22 cellular contexts compared by ENCODE assay signal in the genomic region with DNA sequence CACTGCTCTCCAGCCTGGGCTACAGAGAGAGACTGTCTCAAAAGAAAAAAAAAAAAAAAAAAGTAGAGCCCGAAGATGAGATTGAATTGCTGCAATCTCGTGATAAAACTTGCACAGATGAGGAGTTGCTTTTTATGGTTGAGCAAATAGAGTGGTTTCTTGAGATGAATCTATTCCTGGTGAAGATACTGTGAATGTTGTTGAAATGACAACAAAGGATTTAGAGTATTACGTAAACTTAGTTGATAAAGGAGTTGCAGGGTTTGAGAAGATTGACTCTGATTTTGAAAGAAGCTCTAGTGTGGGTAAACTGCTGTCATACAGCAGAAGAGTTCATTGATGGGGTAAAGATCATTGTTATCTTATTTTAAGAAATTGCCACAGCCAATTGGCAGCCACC. TPM values are rescaled to one million over a fixed set of nuclear protein-coding genes. Genes with fewer than 3 reads are reported as not detected.
DNase-seq lines count a peak whose midpoint lies in the region; ATAC-seq and TF ChIP-seq lines count a peak whose summit lies in the region.
"Had no signal": no experiment of that assay in that cellular context is flagged by ENCODE, and none has a peak within 500 bp of the region (broad histone marks: within the 10 kb centered on the region; RNA-seq: fewer than 3 reads in every experiment).

No MANE protein-coding gene starts in this region.

- DNase-seq in activated CD4-positive, alpha-beta T cell treated with anti-CD3 and anti-CD28 coated beads for 36 hours = no peak
- no peak for DNase-seq in activated CD4-positive, alpha-beta T cell treated with anti-CD3 and anti-CD28 coated beads, Interleukin-2, amount 50 U/mL, for 48 hours
- no peak for DNase-seq in T-helper 2 cell treated with Interferon-gamma antibody and Interleukin-4, amounts not matched to agents 5 μg/mL and 100 μg/mL, for 36 hours (ENCODE audit: low spot score)
- DNase-seq in chondrocyte (ENCODE audit: low spot score) (no peak), progenitor cell of endocrine pancreas (ENCODE audit: low spot score, unreplicated experiment) (no peak), NCI-H524 treated with DMSO at 0.1 percent for 48 hours (lab: John Stamatoyannopoulos, UW) (no peak), midbrain (lab: John Stamatoyannopoulos, UW) (no peak)
- no peak for DNase-seq in activated CD4-positive, alpha-beta T cell treated with anti-CD3 and anti-CD28 coated beads, Interleukin-2, amount 50 U/mL, for 1 hour
- DNase-seq: activated naive CD4-positive, alpha-beta T cell treated with Interleukin-2 at 50 U/mL for 16 hours; aorta; central memory CD4-positive, alpha-beta T cell; GDM1; glutamatergic neuron; NCI-H187 treated with DMSO at 0.1 percent for 48 hours; NCI-H2227 treated with DMSO at 0.1 percent for 48 hours; NCI-H748 treated with DMSO at 0.1 percent for 48 hours; RPMI8226; SK-N-SH; stimulated activated CD4-positive, alpha-beta T cell treated with anti-CD3 and anti-CD28 coated beads, Interleukin-2, amount 100 ng/mL, for 24 hours; T-helper 9 cell; trophoblast cell had no signal

- intact Hi-C loops in activated CD4-positive, alpha-beta T cell treated with anti-CD3 and anti-CD28 coated beads for 36 hours (cut with DNase I, micrococcal nuclease) = no loop called here

- H3K36me3 Mint-ChIP-seq in activated CD4-positive, alpha-beta T cell treated with anti-CD3 and anti-CD28 coated beads for 36 hours (ENCODE audit: low read depth) = peaks cover 33% of the 10 kb centered on the region
- H3K36me3 Mint-ChIP-seq in T-helper 2 cell treated with Interferon-gamma antibody and Interleukin-4, amounts not matched to agents 5 μg/mL and 100 μg/mL, for 36 hours (ENCODE audit: low read depth) = peaks cover 41% of the 10 kb centered on the region
- H3K36me3 Mint-ChIP-seq in chondrocyte (ENCODE audit: low read depth) (peaks cover 9% of the 10 kb centered on the region), progenitor cell of endocrine pancreas (ENCODE audit: insufficient read depth) (peaks cover 28% of the 10 kb centered on the region)

- CTCF ChIA-PET in activated CD4-positive, alpha-beta T cell treated with anti-CD3 and anti-CD28 coated beads for 36 hours (lab: Charles Lee) = interaction anchor here (0.6 kb wide), 1 partner anchor 17 kb away, joined by 3 read pairs; no protein-coding TSS in a partner anchor

- no peaks in the 10 kb centered on the region for H3K27me3 Mint-ChIP-seq in activated CD4-positive, alpha-beta T cell treated with anti-CD3 and anti-CD28 coated beads for 36 hours
- no peaks in the 10 kb centered on the region for H3K27me3 Mint-ChIP-seq in T-helper 2 cell treated with Interferon-gamma antibody and Interleukin-4, amounts not matched to agents 5 μg/mL and 100 μg/mL, for 36 hours (ENCODE audit: low read depth)
- H3K27me3 Mint-ChIP-seq in chondrocyte (ENCODE audit: low read depth) (no peaks in the 10 kb centered on the region), progenitor cell of endocrine pancreas (no peaks in the 10 kb centered on the region)

- TF ChIP-seq CTCF in chondrocyte (IDR thresholded peaks at IDR 0.05) (no peak), progenitor cell of endocrine pancreas (IDR thresholded peaks at IDR 0.05; ENCODE audit: unreplicated experiment) (no peak)

- H3K4me1 Mint-ChIP-seq in activated CD4-positive, alpha-beta T cell treated with anti-CD3 and anti-CD28 coated beads for 36 hours = peaks cover 44% of the 10 kb centered on the region
- peaks cover 38% of the 10 kb centered on the region for H3K4me1 Mint-ChIP-seq in T-helper 2 cell treated with Interferon-gamma antibody and Interleukin-4, amounts not matched to agents 5 μg/mL and 100 μg/mL, for 36 hours (ENCODE audit: low read depth)
- H3K4me1 Mint-ChIP-seq in chondrocyte (ENCODE audit: low read depth) = peaks cover 15% of the 10 kb centered on the region
- H3K4me1 Mint-ChIP-seq in progenitor cell of endocrine pancreas (ENCODE audit: low read depth) = peaks cover 30% of the 10 kb centered on the region

- H3K27ac Mint-ChIP-seq in activated CD4-positive, alpha-beta T cell treated with anti-CD3 and anti-CD28 coated beads for 36 hours = peak overlapping the region; percentile 60
- H3K27ac Mint-ChIP-seq in T-helper 2 cell treated with Interferon-gamma antibody and Interleukin-4, amounts not matched to agents 5 μg/mL and 100 μg/mL, for 36 hours = peak overlapping the region; percentile 16
- H3K27ac Mint-ChIP-seq in chondrocyte (ENCODE audit: unreplicated experiment) (peak overlapping the region; percentile 18), progenitor cell of endocrine pancreas (peak overlapping the region; percentile 33)

- POLR2A ChIA-PET in activated CD4-positive, alpha-beta T cell treated with anti-CD3 and anti-CD28 coated beads for 36 hours (lab: Charles Lee) = no interaction called here

- H3K4me3 Mint-ChIP-seq in activated CD4-positive, alpha-beta T cell treated with anti-CD3 and anti-CD28 coated beads for 36 hours = no peak overlapping the region
- H3K4me3 Mint-ChIP-seq in T-helper 2 cell treated with Interferon-gamma antibody and Interleukin-4, amounts not matched to agents 5 μg/mL and 100 μg/mL, for 36 hours = no peak overlapping the region
- H3K4me3 Mint-ChIP-seq in chondrocyte (ENCODE audit: unreplicated experiment) (no peak overlapping the region), progenitor cell of endocrine pancreas (ENCODE audit: low read depth) (no peak overlapping the region)

- no peaks in the 10 kb centered on the region for H3K9me3 Mint-ChIP-seq in activated CD4-positive, alpha-beta T cell treated with anti-CD3 and anti-CD28 coated beads for 36 hours (ENCODE audit: low read depth)
- H3K9me3 Mint-ChIP-seq in T-helper 2 cell treated with Interferon-gamma antibody and Interleukin-4, amounts not matched to agents 5 μg/mL and 100 μg/mL, for 36 hours = no peaks in the 10 kb centered on the region
- no peaks in the 10 kb centered on the region for H3K9me3 Mint-ChIP-seq in chondrocyte (ENCODE audit: low read depth)
- H3K9me3 Mint-ChIP-seq in progenitor cell of endocrine pancreas (ENCODE audit: low read depth) = no peaks in the 10 kb centered on the region

- ATAC-seq in activated CD4-positive, alpha-beta T cell treated with anti-CD3 and anti-CD28 coated beads for 36 hours = peak; percentile 33
- ATAC-seq: activated CD4-positive, CD25-positive, alpha-beta regulatory T cell treated with anti-CD3 and anti-CD28 coated beads, Interleukin-2, amount 50 U/mL, for 24 hours had no signal

RNA-seq across cellular contexts. Expression of gene ZMYM2, which starts 42.8 kb away (rescaled TPM):
- 10 to 100 TPM; 54.2 to 59.9 TPM for total RNA-seq in activated CD4-positive, alpha-beta T cell treated with anti-CD3 and anti-CD28 coated beads for 36 hours
- total RNA-seq in chondrocyte (87.5 to 89.8 TPM (median 87.6 TPM) in 3 replicates), progenitor cell of endocrine pancreas (183 and 192 TPM in 2 replicates)
